26 cellular contexts compared by ENCODE assay signal in the genomic region with DNA sequence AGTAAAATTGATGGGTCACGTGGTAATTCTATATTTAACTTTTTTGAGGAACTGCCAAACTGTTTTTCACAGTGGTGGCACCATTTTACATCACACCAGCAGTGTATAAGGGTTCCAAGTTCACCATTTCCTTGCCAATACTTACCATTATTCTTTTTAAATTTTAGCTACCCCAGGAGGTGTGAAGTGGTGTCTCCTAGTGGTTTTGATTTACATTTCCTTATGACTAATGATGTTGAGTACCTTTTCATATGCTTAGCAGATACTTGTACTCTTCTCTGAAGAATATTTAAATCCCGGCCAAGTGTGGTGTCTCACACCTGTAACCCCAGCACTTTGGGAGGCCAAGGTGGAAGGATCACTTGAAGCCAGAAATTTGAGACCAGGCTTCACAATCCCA.
"Had no signal": no experiment of that assay in that cellular context is flagged by ENCODE, and none has a peak within 500 bp of the region (broad histone marks: within the 10 kb centered on the region; RNA-seq: fewer than 3 reads in every experiment).

No MANE protein-coding gene starts in this region.

- H3K27me3 ChIP-seq: neural progenitor cell, neutrophil, right lobe of liver, tibial nerve, uterus had no signal

- H3K27ac Mint-ChIP-seq: immature natural killer cell; mesothelial cell of epicardium; natural killer cell; nephron progenitor cell; neural progenitor cell; stimulated activated naive B cell treated with anti-CD40 and anti-IgM and Interleukin-4, amounts not matched to agents 10 μg/mL and 1 μg/mL and 100 μg/mL, for 72 hours; stimulated activated naive CD8-positive, alpha-beta T cell treated with anti-CD3 and anti-CD28 coated beads, Interleukin-15, Interleukin-2, amounts not matched to agents 100 ng/mL and 50 ng/mL, for 24 hours; type B pancreatic cell had no signal

- H3K4me1 ChIP-seq: left ventricle myocardium inferior, neural progenitor cell, parathyroid adenoma, psoas muscle, tibial nerve, uterus had no signal

- H3K4me1 Mint-ChIP-seq: immature natural killer cell, mesothelial cell of epicardium, naive B cell, natural killer cell, nephron progenitor cell, neural progenitor cell had no signal

- H3K36me3 ChIP-seq: uterus had no signal

- H3K9me3 ChIP-seq: left ventricle myocardium inferior, psoas muscle, right lobe of liver, tibial nerve, uterus had no signal

- H3K27me3 Mint-ChIP-seq: naive B cell; stimulated activated naive B cell treated with anti-CD40 and anti-IgM and Interleukin-4, amounts not matched to agents 10 μg/mL and 1 μg/mL and 100 μg/mL, for 72 hours; stimulated activated naive CD8-positive, alpha-beta T cell treated with anti-CD3 and anti-CD28 coated beads, Interleukin-15, Interleukin-2, amounts not matched to agents 100 ng/mL and 50 ng/mL, for 24 hours; type B pancreatic cell had no signal

- H3K27ac ChIP-seq: left ventricle myocardium inferior, neural progenitor cell, neutrophil, parathyroid adenoma, psoas muscle, right lobe of liver, tibial nerve, uterus had no signal

- DNase-seq: hypothalamus; immature natural killer cell; left ventricle myocardium inferior; mesendoderm; naive B cell; natural killer cell; nephron progenitor cell; occipital lobe; psoas muscle; right lobe of liver; stimulated activated CD4-positive, alpha-beta T cell treated with anti-CD3 and anti-CD28 coated beads, Interleukin-1b, Interleukin-23, amount 100 ng/mL, for 48 hours; stimulated activated CD4-positive, alpha-beta T cell treated with anti-CD3 and anti-CD28 coated beads, Interleukin-2, amount 100 ng/mL, for 48 hours; stimulated activated CD4-positive, alpha-beta T cell treated with anti-CD3 and anti-CD28 coated beads, Interleukin-4, amount 100 ng/mL, for 4 hours; stimulated activated CD8-positive, alpha-beta memory T cell treated with anti-CD3 and anti-CD28 coated beads, Interleukin-4, amount 100 ng/mL, for 48 hours; stimulated activated naive B cell treated with anti-CD40 and anti-IgM and Interleukin-4, amounts not matched to agents 10 μg/mL and 1 μg/mL and 100 μg/mL, for 72 hours; substantia nigra; uterus had no signal

- ATAC-seq: natural killer cell; psoas muscle; right lobe of liver; stimulated activated naive B cell treated with anti-CD40 and anti-IgM and Interleukin-4, amounts not matched to agents 10 μg/mL and 1 μg/mL and 100 μg/mL, for 72 hours had no signal

- H3K9me3 Mint-ChIP-seq: immature natural killer cell; natural killer cell; nephron progenitor cell; neural progenitor cell; stimulated activated naive CD8-positive, alpha-beta T cell treated with anti-CD3 and anti-CD28 coated beads, Interleukin-15, Interleukin-2, amounts not matched to agents 100 ng/mL and 50 ng/mL, for 24 hours; type B pancreatic cell had no signal

- H3K4me3 Mint-ChIP-seq: immature natural killer cell; mesothelial cell of epicardium; naive B cell; natural killer cell; nephron progenitor cell; neural progenitor cell; stimulated activated naive B cell treated with anti-CD40 and anti-IgM and Interleukin-4, amounts not matched to agents 10 μg/mL and 1 μg/mL and 100 μg/mL, for 72 hours; stimulated activated naive CD8-positive, alpha-beta T cell treated with anti-CD3 and anti-CD28 coated beads, Interleukin-15, Interleukin-2, amounts not matched to agents 100 ng/mL and 50 ng/mL, for 24 hours; type B pancreatic cell had no signal

- H3K4me3 ChIP-seq: left ventricle myocardium inferior, lung, neural progenitor cell, psoas muscle, right lobe of liver, smooth muscle cell, tibial nerve, uterus had no signal
